Comparison of ENCODE assay signal across 12 cellular contexts in the genomic region with DNA sequence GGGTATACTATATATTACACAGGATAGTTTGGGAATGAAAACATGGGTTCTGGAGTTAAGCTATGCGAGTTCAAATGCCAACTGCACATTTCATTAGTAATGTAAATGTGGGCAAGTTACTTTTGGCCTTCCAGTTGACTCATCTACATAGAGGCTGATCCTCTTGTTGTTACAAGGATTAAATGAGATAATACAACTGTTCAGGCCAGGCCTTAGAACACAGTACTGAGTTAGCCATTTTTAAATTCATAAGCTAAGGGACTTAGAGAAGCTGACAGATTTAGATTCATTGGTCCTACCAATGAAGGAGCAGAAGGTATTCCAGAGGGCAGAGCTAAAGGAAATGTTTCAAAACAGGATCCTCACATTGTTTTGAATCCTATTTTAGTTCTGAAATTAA. TPM values are rescaled to one million over a fixed set of nuclear protein-coding genes. Genes with fewer than 3 reads are reported as not detected.
DNase-seq lines count a peak whose midpoint lies in the region; ATAC-seq and TF ChIP-seq lines count a peak whose summit lies in the region.
"Had no signal": no experiment of that assay in that cellular context is flagged by ENCODE, and none has a peak within 500 bp of the region (broad histone marks: within the 10 kb centered on the region; RNA-seq: fewer than 3 reads in every experiment).

No MANE protein-coding gene starts in this region.

- intact Hi-C loops in activated naive CD4-positive, alpha-beta T cell treated with anti-CD3 and anti-CD28 coated beads for 36 hours (cut with micrococcal nuclease): loop anchor here (1.0 kb wide), 1 partner anchor 40 kb away; no protein-coding TSS in a partner anchor
- intact Hi-C loops in transverse colon (cut with DNase I; ENCODE audit: low total_unique reads): loop anchor here (10.0 kb wide), 1 partner anchor 60 kb away; a partner anchor contains a TSS

- no peak for TF ChIP-seq EP300 in transverse colon (IDR thresholded peaks at IDR 0.05; ENCODE audit: low read depth)

- H3K9me3 Mint-ChIP-seq in activated naive CD4-positive, alpha-beta T cell treated with anti-CD3 and anti-CD28 coated beads for 36 hours: no peaks in the 10 kb centered on the region
- no peaks in the 10 kb centered on the region for H3K9me3 Mint-ChIP-seq in effector memory CD8-positive, alpha-beta T cell

- no peak for TF ChIP-seq POLR2A in transverse colon (IDR thresholded peaks at IDR 0.05)

- no peak overlapping the region for H3K4me3 Mint-ChIP-seq in activated naive CD4-positive, alpha-beta T cell treated with anti-CD3 and anti-CD28 coated beads for 36 hours
- no peak overlapping the region for H3K4me3 Mint-ChIP-seq in effector memory CD8-positive, alpha-beta T cell

- H3K4me1 ChIP-seq in mucosa of rectum (ENCODE audit: control insufficient read depth in 2 of 2, insufficient read depth in 2 of 2, low read length in 2 of 2) (peaks cover 10 to 17% of the 10 kb centered on the region in 2 donors), transverse colon (peaks cover 13 to 47% (median 20%) of the 10 kb centered on the region in 4 donors)

- DNase-seq in activated naive CD4-positive, alpha-beta T cell treated with anti-CD3 and anti-CD28 coated beads for 36 hours: no peak
- DNase-seq in activated naive CD4-positive, alpha-beta T cell treated with Interleukin-2 at 50 U/mL for 16 hours: no peak
- no peak for DNase-seq in effector memory CD8-positive, alpha-beta T cell
- DNase-seq in transverse colon: no peak
- DNase-seq in NCI-H345 (lab: John Stamatoyannopoulos, UW): no peak
- DNase-seq in nucleus accumbens (lab: John Stamatoyannopoulos, UW): no peak
- DNase-seq: activated gamma-delta T cell, AML-193, NCI-H1694 treated with DMSO at 0.1 percent for 48 hours had no signal

- no peak for TF ChIP-seq CTCF in transverse colon (IDR thresholded peaks at IDR 0.05)

- H3K4me1 Mint-ChIP-seq in activated naive CD4-positive, alpha-beta T cell treated with anti-CD3 and anti-CD28 coated beads for 36 hours (ENCODE audit: low read depth): peaks cover 50% of the 10 kb centered on the region
- no peaks in the 10 kb centered on the region for H3K4me1 Mint-ChIP-seq in effector memory CD8-positive, alpha-beta T cell (ENCODE audit: low read depth in 2 of 2)

- H3K27ac ChIP-seq in mucosa of rectum (ENCODE audit: low read depth in 2 of 2, low read length in 2 of 2): peak overlapping the region; percentile 5 to 45
- peak overlapping the region; percentile 54 to 72 (median 68) for H3K27ac ChIP-seq in transverse colon

- WGBS in transverse colon (ENCODE audit: low coverage in 1 of 2), 2 donors: 83 to 85% methylated on average over 1 of the region's 1 CpG

- no peaks in the 10 kb centered on the region for H3K27me3 ChIP-seq in mucosa of rectum (ENCODE audit: control insufficient read depth in 2 of 2, insufficient read depth in 2 of 2, low read length in 2 of 2)
- H3K27me3 ChIP-seq in transverse colon: no peaks in the 10 kb centered on the region

- CTCF ChIA-PET in activated naive CD4-positive, alpha-beta T cell treated with anti-CD3 and anti-CD28 coated beads for 36 hours (lab: Charles Lee): interaction anchor here (1.4 to 5.2 kb wide), 5 partner anchors 43 to 233 kb away, joined by 4 to 33 read pairs (median 21); a partner anchor contains a TSS

- ATAC-seq in effector memory CD8-positive, alpha-beta T cell (replicated peaks): no peak
- no peak for ATAC-seq in GM18909 (IDR thresholded peaks at IDR 0.05; ENCODE audit: poor library complexity, unreplicated experiment)

- H3K36me3 Mint-ChIP-seq in activated naive CD4-positive, alpha-beta T cell treated with anti-CD3 and anti-CD28 coated beads for 36 hours (ENCODE audit: low read depth): peaks cover 16% of the 10 kb centered on the region
- H3K36me3 Mint-ChIP-seq in effector memory CD8-positive, alpha-beta T cell (ENCODE audit: insufficient read depth): peaks cover 9% of the 10 kb centered on the region

- peak overlapping the region; percentile 46 for H3K27ac Mint-ChIP-seq in activated naive CD4-positive, alpha-beta T cell treated with anti-CD3 and anti-CD28 coated beads for 36 hours
- H3K27ac Mint-ChIP-seq in effector memory CD8-positive, alpha-beta T cell: peak overlapping the region; percentile 21 to 28

- no peaks in the 10 kb centered on the region for H3K27me3 Mint-ChIP-seq in activated naive CD4-positive, alpha-beta T cell treated with anti-CD3 and anti-CD28 coated beads for 36 hours (ENCODE audit: low read depth)
- no peaks in the 10 kb centered on the region for H3K27me3 Mint-ChIP-seq in effector memory CD8-positive, alpha-beta T cell

- H3K4me3 ChIP-seq in mucosa of rectum (ENCODE audit: low read length in 2 of 2) (no peak overlapping the region), transverse colon (no peak overlapping the region)

- H3K9me3 ChIP-seq in mucosa of rectum (ENCODE audit: control insufficient read depth in 2 of 2, low read length in 2 of 2) (no peaks in the 10 kb centered on the region), transverse colon (no peaks in the 10 kb centered on the region)

- no peak overlapping the region for H3K9ac ChIP-seq in mucosa of rectum (ENCODE audit: low read depth in 1 of 2, low read length in 2 of 2)

- H3K36me3 ChIP-seq in mucosa of rectum (ENCODE audit: control insufficient read depth in 2 of 2, insufficient read depth in 2 of 2, low read length in 2 of 2) (peaks cover 10 to 11% of the 10 kb centered on the region in 2 donors), transverse colon (peaks cover 0 to 3% (median 0%) of the 10 kb centered on the region in 4 donors)

- in situ Hi-C loops in transverse colon (cut with MboI; ENCODE audit: low pct_ligation_motif_present in 1 of 4, low pct_unique_long_range_greater_than_20kb in 1 of 4, low sequenced_read_pairs in 3 of 4): loop anchor here in 1 of 4 donors (10.0 kb wide), 1 partner anchor 160 kb away; no protein-coding TSS in a partner anchor

RNA-seq across cellular contexts. Expression of a gene that starts 32.6 kb away (rescaled TPM):
- not detected for total RNA-seq in activated naive CD4-positive, alpha-beta T cell treated with anti-CD3 and anti-CD28 coated beads for 36 hours
- total RNA-seq in transverse colon: not detected
- total RNA-seq: mononuclear cell had no signal

RNA-seq across cellular contexts. Expression of a gene that starts 41.3 kb away (rescaled TPM):
- 10 to 100 TPM; 18.6 to 27.0 TPM for total RNA-seq in activated naive CD4-positive, alpha-beta T cell treated with anti-CD3 and anti-CD28 coated beads for 36 hours
- 10 to 100 TPM in 3 of 4 donors, 1 to 10 TPM in 1; 9.7 to 48.7 (median 42.5) TPM for total RNA-seq in transverse colon
